Comparison of ENCODE assay signal across 27 cellular contexts in genomic region chr3:2301361-2301760, GRCh38.
"Had no signal": no experiment of that assay in that cellular context is flagged by ENCODE, and none has a peak within 500 bp of the region (broad histone marks: within the 10 kb centered on the region; RNA-seq: fewer than 3 reads in every experiment).

No MANE protein-coding gene starts in this region.

- H3K9me3 ChIP-seq: stomach, suprapubic skin, testis, thoracic aorta, thyroid gland, tibial artery, tibial nerve, transverse colon, upper lobe of left lung, upper lobe of right lung, uterus, vagina had no signal

- H3K27me3 ChIP-seq: stomach, suprapubic skin, testis, thyroid gland, tibial artery, tibial nerve, transverse colon, upper lobe of left lung, upper lobe of right lung, uterus, vagina had no signal

- ATAC-seq: stimulated activated effector memory CD8-positive, alpha-beta T cell treated with anti-CD3 and anti-CD28 coated beads, Interleukin-12 subunit alpha, Interleukin-12 subunit beta, amount 100 ng/mL, for 72 hours; stimulated activated memory B cell treated with anti-CD40 and anti-IgM and Interleukin-4, amounts not matched to agents 10 μg/mL and 1 μg/mL and 100 μg/mL, for 72 hours; stimulated activated naive B cell treated with anti-CD40 and anti-IgM and Interleukin-4, amounts not matched to agents 10 μg/mL and 1 μg/mL and 100 μg/mL, for 72 hours; stimulated activated naive CD8-positive, alpha-beta T cell treated with anti-CD3 and anti-CD28 coated beads, Interleukin-15, amount 100 ng/mL, for 72 hours; stimulated activated naive CD8-positive, alpha-beta T cell treated with anti-CD3 and anti-CD28 coated beads, Interleukin-15, Interleukin-2, amounts not matched to agents 100 U/mL and 50 U/mL, for 24 hours; upper lobe of right lung had no signal

- H3K9me3 Mint-ChIP-seq: stimulated activated effector memory CD8-positive, alpha-beta T cell treated with anti-CD3 and anti-CD28 coated beads, Interleukin-12 subunit alpha, Interleukin-12 subunit beta, amount 100 ng/mL, for 72 hours; type B pancreatic cell had no signal

- H3K36me3 ChIP-seq: stomach, suprapubic skin, thoracic aorta, thyroid gland, tibial artery, tibial nerve, transverse colon, upper lobe of left lung, upper lobe of right lung, uterus, vagina had no signal

- H3K4me3 ChIP-seq: stomach, suprapubic skin, testis, thoracic aorta, thyroid gland, tibial artery, tibial nerve, transverse colon, upper lobe of left lung, upper lobe of right lung, uterus, vagina had no signal

- H3K4me3 Mint-ChIP-seq: stimulated activated effector memory CD8-positive, alpha-beta T cell treated with anti-CD3 and anti-CD28 coated beads, Interleukin-12 subunit alpha, Interleukin-12 subunit beta, amount 100 ng/mL, for 72 hours; stimulated activated memory B cell treated with anti-CD40 and anti-IgM and Interleukin-4, amounts not matched to agents 10 μg/mL and 1 μg/mL and 100 μg/mL, for 72 hours; stimulated activated naive B cell treated with anti-CD40 and anti-IgM and Interleukin-4, amounts not matched to agents 10 μg/mL and 1 μg/mL and 100 μg/mL, for 72 hours; stimulated activated naive CD8-positive, alpha-beta T cell treated with anti-CD3 and anti-CD28 coated beads, Interleukin-15, amount 100 ng/mL, for 72 hours; stimulated activated naive CD8-positive, alpha-beta T cell treated with anti-CD3 and anti-CD28 coated beads, Interleukin-15, Interleukin-2, amounts not matched to agents 100 ng/mL and 50 ng/mL, for 24 hours; type B pancreatic cell had no signal

- DNase-seq: stimulated activated CD4-positive, alpha-beta T cell treated with anti-CD3 and anti-CD28 coated beads, Interleukin-2, amount 100 ng/mL, for 48 hours; stimulated activated CD4-positive, alpha-beta T cell treated with anti-CD3 and anti-CD28 coated beads, Interleukin-4, amount 100 ng/mL, for 1 hour; stimulated activated CD4-positive, alpha-beta T cell treated with anti-CD3 and anti-CD28 coated beads, Interleukin-4, amount 100 ng/mL, for 24 hours; stimulated activated CD4-positive, alpha-beta T cell treated with anti-CD3 and anti-CD28 coated beads, Interleukin-4, amount 100 ng/mL, for 4 hours; stimulated activated CD8-positive, alpha-beta memory T cell treated with anti-CD3 and anti-CD28 coated beads, Interleukin-4, amount 100 ng/mL, for 48 hours; stimulated activated naive B cell treated with anti-CD40 and anti-IgM and Interleukin-4, amounts not matched to agents 10 μg/mL and 1 μg/mL and 100 μg/mL, for 72 hours; stimulated activated naive CD4-positive, alpha-beta T cell; stimulated activated naive CD4-positive, alpha-beta T cell treated with Interleukin-2 at 50 U/mL for 16 hours; stimulated activated naive CD8-positive, alpha-beta T cell treated with anti-CD3 and anti-CD28 coated beads, Interleukin-15, amount 100 ng/mL, for 72 hours; stimulated activated naive CD8-positive, alpha-beta T cell treated with anti-CD3 and anti-CD28 coated beads, Interleukin-15, Interleukin-2, amounts not matched to agents 100 U/mL and 50 U/mL, for 24 hours; stomach; testis; thyroid gland; tibial artery; transverse colon; trophoblast cell; upper lobe of left lung; upper lobe of right lung; uterus had no signal

- H3K27me3 Mint-ChIP-seq: stimulated activated memory B cell treated with anti-CD40 and anti-IgM and Interleukin-4, amounts not matched to agents 10 μg/mL and 1 μg/mL and 100 μg/mL, for 72 hours; stimulated activated naive B cell treated with anti-CD40 and anti-IgM and Interleukin-4, amounts not matched to agents 10 μg/mL and 1 μg/mL and 100 μg/mL, for 72 hours; stimulated activated naive CD8-positive, alpha-beta T cell treated with anti-CD3 and anti-CD28 coated beads, Interleukin-15, amount 100 ng/mL, for 72 hours; stimulated activated naive CD8-positive, alpha-beta T cell treated with anti-CD3 and anti-CD28 coated beads, Interleukin-15, Interleukin-2, amounts not matched to agents 100 ng/mL and 50 ng/mL, for 24 hours; type B pancreatic cell had no signal

- H3K27ac ChIP-seq: stomach, suprapubic skin, testis, thoracic aorta, thyroid gland, tibial artery, tibial nerve, transverse colon, upper lobe of left lung, upper lobe of right lung, uterus, vagina had no signal

- H3K36me3 Mint-ChIP-seq: stimulated activated effector memory CD8-positive, alpha-beta T cell treated with anti-CD3 and anti-CD28 coated beads, Interleukin-12 subunit alpha, Interleukin-12 subunit beta, amount 100 ng/mL, for 72 hours; stimulated activated memory B cell treated with anti-CD40 and anti-IgM and Interleukin-4, amounts not matched to agents 10 μg/mL and 1 μg/mL and 100 μg/mL, for 72 hours; stimulated activated naive B cell treated with anti-CD40 and anti-IgM and Interleukin-4, amounts not matched to agents 10 μg/mL and 1 μg/mL and 100 μg/mL, for 72 hours; type B pancreatic cell had no signal

- H3K27ac Mint-ChIP-seq: stimulated activated effector memory CD8-positive, alpha-beta T cell treated with anti-CD3 and anti-CD28 coated beads, Interleukin-12 subunit alpha, Interleukin-12 subunit beta, amount 100 ng/mL, for 72 hours; stimulated activated memory B cell treated with anti-CD40 and anti-IgM and Interleukin-4, amounts not matched to agents 10 μg/mL and 1 μg/mL and 100 μg/mL, for 72 hours; stimulated activated naive B cell treated with anti-CD40 and anti-IgM and Interleukin-4, amounts not matched to agents 10 μg/mL and 1 μg/mL and 100 μg/mL, for 72 hours; stimulated activated naive CD8-positive, alpha-beta T cell treated with anti-CD3 and anti-CD28 coated beads, Interleukin-15, amount 100 ng/mL, for 72 hours; stimulated activated naive CD8-positive, alpha-beta T cell treated with anti-CD3 and anti-CD28 coated beads, Interleukin-15, Interleukin-2, amounts not matched to agents 100 ng/mL and 50 ng/mL, for 24 hours; type B pancreatic cell had no signal

- H3K4me1 ChIP-seq: stomach, suprapubic skin, testis, thyroid gland, tibial artery, tibial nerve, transverse colon, upper lobe of left lung, upper lobe of right lung, uterus, vagina had no signal

- H3K4me1 Mint-ChIP-seq: stimulated activated effector memory CD8-positive, alpha-beta T cell treated with anti-CD3 and anti-CD28 coated beads, Interleukin-12 subunit alpha, Interleukin-12 subunit beta, amount 100 ng/mL, for 72 hours; stimulated activated memory B cell treated with anti-CD40 and anti-IgM and Interleukin-4, amounts not matched to agents 10 μg/mL and 1 μg/mL and 100 μg/mL, for 72 hours; stimulated activated naive B cell treated with anti-CD40 and anti-IgM and Interleukin-4, amounts not matched to agents 10 μg/mL and 1 μg/mL and 100 μg/mL, for 72 hours; stimulated activated naive CD8-positive, alpha-beta T cell treated with anti-CD3 and anti-CD28 coated beads, Interleukin-15, amount 100 ng/mL, for 72 hours had no signal
